In the genomic region with DNA sequence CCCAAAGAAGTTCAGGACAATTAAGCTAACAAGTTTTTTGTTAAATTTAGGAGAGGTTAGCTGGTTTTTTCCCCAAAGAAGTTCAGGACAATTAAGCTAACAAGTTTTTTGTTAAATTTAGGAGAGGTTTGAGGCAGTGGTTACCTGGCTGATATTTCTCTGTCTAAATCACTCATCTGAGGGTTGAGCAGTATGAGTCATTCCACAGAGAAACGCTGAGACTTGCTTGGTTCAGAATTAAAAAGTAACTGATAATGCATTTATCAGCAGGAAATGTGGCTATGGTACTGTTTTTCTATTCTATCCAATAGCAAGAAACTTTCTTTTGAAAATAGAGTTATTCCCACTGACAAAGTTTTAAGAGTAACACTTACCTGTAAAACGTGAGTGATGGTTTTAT, we compare ENCODE assay signal across 13 cellular contexts. TPM values are rescaled to one million over a fixed set of nuclear protein-coding genes. Genes with fewer than 3 reads are reported as not detected.
A peak's percentile ranks its signal among the peaks of the same experiment; 100 is the strongest.
DNase-seq lines count a peak whose midpoint lies in the region; ATAC-seq and TF ChIP-seq lines count a peak whose summit lies in the region.
"Had no signal": no experiment of that assay in that cellular context is flagged by ENCODE, and none has a peak within 500 bp of the region (broad histone marks: within the 10 kb centered on the region; RNA-seq: fewer than 3 reads in every experiment).

No MANE protein-coding gene starts in this region.

- H3K9me3 ChIP-seq in PC-3 (ENCODE audit: low read length) (no peaks in the 10 kb centered on the region), Peyer's patch (no peaks in the 10 kb centered on the region)

- intact Hi-C loops in PC-3 (cut with micrococcal nuclease): no loop called here

- H3K4me2 ChIP-seq in PC-3 (ENCODE audit: low read length): no peak overlapping the region

- H3K36me3 ChIP-seq in PC-3 (ENCODE audit: low read depth, low read length): peaks cover 3% of the 10 kb centered on the region; the same call in 1 of the 2 replicates
- H3K36me3 ChIP-seq in Peyer's patch: no peaks in the 10 kb centered on the region

- no peaks in the 10 kb centered on the region for H3K9me2 ChIP-seq in PC-3 (replicated peaks; ENCODE audit: low read length)

- TF ChIP-seq POLR2A in Peyer's patch (IDR thresholded peaks at IDR 0.05): no peak

- H3K27ac ChIP-seq in PC-3 (ENCODE audit: low read length) (no peak overlapping the region), Peyer's patch (no peak overlapping the region)

- TF ChIP-seq CTCF in PC-3 (conservative IDR thresholded peaks at IDR 0.05; ENCODE audit: low read depth, low read length): no peak
- no peak for TF ChIP-seq CTCF in Peyer's patch (IDR thresholded peaks at IDR 0.05)

- H2AFZ ChIP-seq in PC-3 (ENCODE audit: low read length): no peak overlapping the region

- H3K4me3 ChIP-seq in PC-3 (ENCODE audit: low read length) (no peak overlapping the region), Peyer's patch (no peak overlapping the region)

- H3F3A ChIP-seq in PC-3 (ENCODE audit: low read length, unreplicated experiment): no peaks in the 10 kb centered on the region

- in situ Hi-C loops in ACHN (cut with HindIII; ENCODE audit: low pct_ligation_motif_present, low pct_unique_long_range_greater_than_20kb, low sequenced_read_pairs): no loop called here

- CTCF ChIA-PET in PC-3 (lab: Charles Lee): interaction anchor here (0.6 kb wide), 1 partner anchor 639 kb away, joined by 3 read pairs; no protein-coding TSS in a partner anchor

- no TSS peak for BruUV-seq in PC-3 (replicated peaks; lab: Mats Ljungman, UMichigan)

- peak; percentile 61 for ATAC-seq in GM19463 (IDR thresholded peaks at IDR 0.05; ENCODE audit: unreplicated experiment)
- peak; percentile 54; the same call in 1 of the 2 replicates for ATAC-seq in PC-3
- peak; percentile 58 for ATAC-seq in esophagus mucosa
- no peak for ATAC-seq in HG02588 (IDR thresholded peaks at IDR 0.05; ENCODE audit: unreplicated experiment)
- no peak for ATAC-seq in HG03196 (IDR thresholded peaks at IDR 0.05; ENCODE audit: unreplicated experiment)

- no peaks in the 10 kb centered on the region for H4K20me1 ChIP-seq in PC-3 (ENCODE audit: low read length)

- H3K9ac ChIP-seq in PC-3 (ENCODE audit: low read length): no peak overlapping the region

- POLR2A ChIA-PET in PC-3 (lab: Charles Lee; ENCODE audit: unreplicated experiment): no interaction called here

- DNase-seq in ACHN (peak; percentile 52), PC-3 (peak; percentile 22), Peyer's patch (no peak), Ammon's horn (ENCODE audit: low spot score) (no peak)
- DNase-seq: H9, NCI-H1048, NCI-H187 treated with DMSO at 0.1 percent for 48 hours, NCI-H2227 treated with DMSO at 0.1 percent for 48 hours, NCI-H774 had no signal

- H3K27me3 ChIP-seq in PC-3 (ENCODE audit: low read length): no peaks in the 10 kb centered on the region
- no peaks in the 10 kb centered on the region for H3K27me3 ChIP-seq in Peyer's patch

- H3K4me1 ChIP-seq in PC-3 (ENCODE audit: insufficient read depth, low read length) (no peaks in the 10 kb centered on the region), Peyer's patch (no peaks in the 10 kb centered on the region)

- H3K79me2 ChIP-seq in PC-3 (ENCODE audit: low read length): no peaks in the 10 kb centered on the region

RNA-seq across cellular contexts. Expression of a gene that starts 22.8 kb away (rescaled TPM):
- total RNA-seq in PC-3 (2014; rRNA removed) (35.3 and 37.6 TPM in 2 replicates), esophagus mucosa (22.6 TPM), Peyer's patch (10 to 100 TPM; 57.8 to 88.3 (median 70.4) TPM)

Comparison
In these comparisons a context has a peak if more than half of its experiments do, and no peak if none do; other contexts are left out.
1. DNase-seq: peak in ACHN (single experiment) and PC-3 (single experiment); none in Peyer's patch (0 of 3) and Ammon's horn (single experiment).
2. ATAC-seq: peak in GM19463 (single experiment), PC-3 (single experiment) and esophagus mucosa (single experiment); none in HG02588 (single experiment) and HG03196 (single experiment).